In the genomic region with DNA sequence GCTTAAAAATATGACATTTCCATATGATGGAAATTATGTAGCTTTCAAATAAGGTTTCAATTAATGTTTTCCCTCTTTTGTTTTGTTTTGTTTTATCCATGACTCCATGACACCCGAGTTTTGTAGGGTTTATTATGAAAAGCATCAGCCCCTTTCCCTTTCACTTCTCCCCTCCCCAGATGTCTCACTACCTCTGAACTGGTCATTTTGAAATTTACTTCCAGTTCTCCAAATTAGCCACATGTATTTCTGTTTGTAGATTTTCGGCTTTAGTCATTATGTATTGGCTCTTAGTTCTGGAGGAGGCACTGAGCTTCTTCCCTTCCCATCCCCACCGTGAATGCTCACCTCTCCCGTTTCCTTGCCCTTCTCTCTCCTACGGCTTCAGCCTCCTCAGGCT, we compare ENCODE assay signal across 22 cellular contexts. TPM values are rescaled to one million over a fixed set of nuclear protein-coding genes. Genes with fewer than 3 reads are reported as not detected.
DNase-seq lines count a peak whose midpoint lies in the region; ATAC-seq and TF ChIP-seq lines count a peak whose summit lies in the region.
"Had no signal": no experiment of that assay in that cellular context is flagged by ENCODE, and none has a peak within 500 bp of the region (broad histone marks: within the 10 kb centered on the region; RNA-seq: fewer than 3 reads in every experiment).

No MANE protein-coding gene starts in this region.

- H3K36me3 ChIP-seq in PC-3 (ENCODE audit: low read depth, low read length) (no peaks in the 10 kb centered on the region), right atrium auricular region (no peaks in the 10 kb centered on the region)
- H3K36me3 ChIP-seq: vagina had no signal

- BruUV-seq in PC-3 (replicated peaks; lab: Mats Ljungman, UMichigan) = no TSS peak

- POLR2A ChIA-PET in GM10248 (lab: Yijun Ruan, JAX) = no interaction called here
- POLR2A ChIA-PET in PC-3 (lab: Charles Lee; ENCODE audit: unreplicated experiment) = no interaction called here

- no peaks in the 10 kb centered on the region for H3F3A ChIP-seq in PC-3 (ENCODE audit: low read length, unreplicated experiment)

- no peaks in the 10 kb centered on the region for H4K20me1 ChIP-seq in PC-3 (ENCODE audit: low read length)

- H3K4me2 ChIP-seq in PC-3 (ENCODE audit: low read length) = no peak overlapping the region

- peaks cover 29% of the 10 kb centered on the region for H3K4me1 ChIP-seq in PC-3 (ENCODE audit: insufficient read depth, low read length)
- peaks cover 0 to 3% of the 10 kb centered on the region in 2 donors for H3K4me1 ChIP-seq in right atrium auricular region

- no peaks in the 10 kb centered on the region for H3K27me3 ChIP-seq in PC-3 (ENCODE audit: low read length)
- no peaks in the 10 kb centered on the region for H3K27me3 ChIP-seq in right atrium auricular region
- H3K27me3 ChIP-seq: vagina had no signal

- H3K27ac ChIP-seq in PC-3 (ENCODE audit: low read length) (peak overlapping the region; percentile 39), right atrium auricular region (no peak overlapping the region)
- H3K27ac ChIP-seq: vagina had no signal

- H3K9me3 ChIP-seq in PC-3 (ENCODE audit: low read length) = no peaks in the 10 kb centered on the region
- H3K9me3 ChIP-seq in right atrium auricular region = no peaks in the 10 kb centered on the region
- H3K9me3 ChIP-seq: vagina had no signal

- H3K4me3 ChIP-seq in PC-3 (ENCODE audit: low read length) (no peak overlapping the region), right atrium auricular region (no peak overlapping the region)
- H3K4me3 ChIP-seq: skin epidermis, vagina had no signal

- peak; percentile 23 for DNase-seq in GM10248 (ENCODE audit: extremely low spot score)
- no peak for DNase-seq in PC-3
- DNase-seq in medulla oblongata (ENCODE audit: extremely low spot score) = peak; percentile 22
- no peak for DNase-seq in left ventricle myocardium superior
- DNase-seq in right atrium auricular region (ENCODE audit: low spot score) = no peak
- DNase-seq: activated CD4-positive, alpha-beta T cell treated with anti-CD3 and anti-CD28 coated beads for 4 hours; activated CD8-positive, alpha-beta memory T cell treated with anti-CD3 and anti-CD28 coated beads, Interleukin-2, amount 50 U/mL, for 4 hours; activated naive CD8-positive, alpha-beta T cell treated with anti-CD3 and anti-CD28 coated beads, Interleukin-2, amount 50 U/mL, for 24 hours; CD8-positive, alpha-beta T cell; cortex of kidney; DMS79; NCI-H1694; NCI-H2227 treated with DMSO at 0.1 percent for 48 hours; posterior cingulate gyrus; stimulated activated CD4-positive, alpha-beta T cell treated with anti-CD3 and anti-CD28 coated beads, Interleukin-2, amount 100 ng/mL, for 48 hours had no signal

- CTCF ChIA-PET in GM10248 (lab: Yijun Ruan, JAX) (interaction anchor here (1.6 to 6.0 kb wide), 5 partner anchors 9 to 424 kb away, joined by 4 to 68 read pairs (median 28); no protein-coding TSS in a partner anchor), PC-3 (lab: Charles Lee) (interaction anchor here (1.0 kb wide), 1 partner anchor 76 kb away, joined by 3 read pairs; no protein-coding TSS in a partner anchor)

- H2AFZ ChIP-seq in PC-3 (ENCODE audit: low read length) = no peak overlapping the region

- H3K9me2 ChIP-seq in PC-3 (replicated peaks; ENCODE audit: low read length) = no peaks in the 10 kb centered on the region

- TF ChIP-seq CTCF in GM10248 (IDR thresholded peaks at IDR 0.05; ENCODE audit: control extremely low read depth, extremely low read depth, low read depth, missing control alignments) (no peak), PC-3 (conservative IDR thresholded peaks at IDR 0.05; ENCODE audit: low read depth, low read length) (no peak), right atrium auricular region (IDR thresholded peaks at IDR 0.05) (no peak)

- H3K79me2 ChIP-seq in PC-3 (ENCODE audit: low read length) = no peaks in the 10 kb centered on the region

- no peak overlapping the region for H3K9ac ChIP-seq in PC-3 (ENCODE audit: low read length)

- intact Hi-C loops in PC-3 (cut with micrococcal nuclease) (loop anchor here (1.0 to 5.0 kb wide), 3 partner anchors 35 to 66 kb away; partner anchors contain the start of gene SERPINB5), left ventricle myocardium superior (cut with micrococcal nuclease) (no loop called here)

- ATAC-seq in HG03280 (IDR thresholded peaks at IDR 0.05; ENCODE audit: unreplicated experiment) (peak; percentile 45), PC-3 (no peak), left ventricle myocardium superior (no peak), esophagus mucosa (no peak), GM21825 (IDR thresholded peaks at IDR 0.05; ENCODE audit: unreplicated experiment) (no peak)
- ATAC-seq: activated naive CD8-positive, alpha-beta T cell treated with anti-CD3 and anti-CD28 coated beads, Interleukin-2, amount 50 U/mL, for 24 hours; CD8-positive, alpha-beta T cell had no signal

RNA-seq across cellular contexts. Expression of gene VPS4B, which starts 18.6 kb away (rescaled TPM):
- 44.7 and 50.3 TPM in 2 replicates for total RNA-seq in PC-3 (2014; rRNA removed)
- 20.6 TPM for total RNA-seq in left ventricle myocardium superior
- 10 to 100 TPM; 14.1 to 16.4 TPM for total RNA-seq in right atrium auricular region
- 135 TPM for total RNA-seq in esophagus mucosa

RNA-seq across cellular contexts. Expression of gene SERPINB5, which starts 35.9 kb away (rescaled TPM):
- 96.5 and 104 TPM in 2 replicates for total RNA-seq in PC-3 (2014; rRNA removed)
- total RNA-seq in left ventricle myocardium superior = not detected
- total RNA-seq in right atrium auricular region = not detected
- total RNA-seq in esophagus mucosa = 213 TPM
- total RNA-seq: CD8-positive, alpha-beta T cell; endothelial cell of umbilical vein; subcutaneous adipose tissue had no signal

Comparison
In these comparisons a context has a peak if more than half of its experiments do, and no peak if none do; other contexts are left out.
1. DNase-seq: peak in GM10248 (single experiment) and medulla oblongata (single experiment); none in PC-3 (single experiment), left ventricle myocardium superior (single experiment) and right atrium auricular region (single experiment).
2. RNA of gene SERPINB5, which starts 35.9 kb away (total RNA-seq): 213 TPM in esophagus mucosa (single experiment) and 96.5 to 104 TPM in PC-3; not detected in left ventricle myocardium superior (single experiment) and not detected in right atrium auricular region; every median in the first group is over 10 times any median in the second.